12 cellular contexts compared by ENCODE assay signal in genomic region chr7:29956477-29956836, GRCh38. TPM values are rescaled to one million over a fixed set of nuclear protein-coding genes. Genes with fewer than 3 reads are reported as not detected.
DNase-seq lines count a peak whose midpoint lies in the region; ATAC-seq and TF ChIP-seq lines count a peak whose summit lies in the region.
"Had no signal": no experiment of that assay in that cellular context is flagged by ENCODE, and none has a peak within 500 bp of the region (broad histone marks: within the 10 kb centered on the region; RNA-seq: fewer than 3 reads in every experiment).

No MANE protein-coding gene starts in this region.

- H3K4me2 ChIP-seq in DOHH2 (ENCODE audit: low read length), result peak overlapping the region; percentile 46
- H3K4me2 ChIP-seq: neural progenitor cell had no signal

- H3K4me3 ChIP-seq in DOHH2 (ENCODE audit: low read length) (no peak overlapping the region), adrenal gland (no peak overlapping the region)
- H3K4me3 ChIP-seq: lung, neural progenitor cell had no signal

- no peak overlapping the region for H3K27ac ChIP-seq in DOHH2 (ENCODE audit: low read depth, low read length)
- no peak overlapping the region for H3K27ac ChIP-seq in adrenal gland
- H3K27ac ChIP-seq: neural progenitor cell had no signal

- CTCF ChIA-PET in activated CD8-positive, alpha-beta T cell treated with anti-CD3 and anti-CD28 coated beads, Interleukin-2, amount 10 ng/mL, durations not matched to agents 7 days and 5 days (lab: Charles Lee), result interaction anchor here (0.8 to 4.2 kb wide), 11 partner anchors 9 to 118 kb away, joined by 3 to 30 read pairs (median 3); partner anchors contain the start of gene PLEKHA8

- H3K4me1 ChIP-seq in DOHH2 (ENCODE audit: control insufficient read depth, low read length) (peaks cover 36% of the 10 kb centered on the region), adrenal gland (replicated peaks in 1 of 2) (no peaks in the 10 kb centered on the region)

- peaks cover 16% of the 10 kb centered on the region for H3K36me3 Mint-ChIP-seq in activated CD8-positive, alpha-beta T cell treated with anti-CD3 and anti-CD28 coated beads, Interleukin-2, amount 10 ng/mL, durations not matched to agents 7 days and 5 days (ENCODE audit: low read depth)

- H3K9me2 ChIP-seq in DOHH2 (replicated peaks; ENCODE audit: control insufficient read depth, low read length), result no peaks in the 10 kb centered on the region

- no peak for TF ChIP-seq CTCF in DOHH2 (IDR thresholded peaks at IDR 0.05; ENCODE audit: low read depth, low read length, poor library complexity, severe bottlenecking)
- no peak for TF ChIP-seq CTCF in adrenal gland (IDR thresholded peaks at IDR 0.05)

- intact Hi-C loops in adrenal gland (cut with DNase I), result loop anchor here in 1 of 2 donors (10.0 kb wide), 1 partner anchor 108 kb away; no protein-coding TSS in a partner anchor

- H3K79me2 ChIP-seq in DOHH2 (ENCODE audit: control insufficient read depth, low read length), result peaks cover 3% of the 10 kb centered on the region; the same call in 1 of the 2 replicates

- peaks cover 3% of the 10 kb centered on the region; the same call in 1 of the 2 replicates for H3F3A ChIP-seq in DOHH2 (ENCODE audit: control insufficient read depth, insufficient read depth)

- no peaks in the 10 kb centered on the region for H4K20me1 ChIP-seq in DOHH2 (ENCODE audit: control insufficient read depth, insufficient read depth, low read depth, low read length)

- DNase-seq in activated CD8-positive, alpha-beta T cell treated with anti-CD3 and anti-CD28 coated beads, Interleukin-2, amount 10 ng/mL, durations not matched to agents 7 days and 5 days, result no peak
- DNase-seq in adrenal gland (no peak), NOMO-1 treated with DMSO at 0.1 percent for 48 hours (lab: John Stamatoyannopoulos, UW; ENCODE audit: unreplicated experiment) (no peak)
- DNase-seq: activated CD4-positive, alpha-beta T cell treated with anti-CD3 and anti-CD28 coated beads for 1 hour; NCI-H2171 had no signal

- H3K4me3 Mint-ChIP-seq in activated CD8-positive, alpha-beta T cell treated with anti-CD3 and anti-CD28 coated beads, Interleukin-2, amount 10 ng/mL, durations not matched to agents 7 days and 5 days, result peak overlapping the region; percentile 63
- H3K4me3 Mint-ChIP-seq: neural progenitor cell had no signal

- no peaks in the 10 kb centered on the region for H3K27me3 Mint-ChIP-seq in activated CD8-positive, alpha-beta T cell treated with anti-CD3 and anti-CD28 coated beads, Interleukin-2, amount 10 ng/mL, durations not matched to agents 7 days and 5 days (ENCODE audit: low read depth)

- POLR2A ChIA-PET in activated CD8-positive, alpha-beta T cell treated with anti-CD3 and anti-CD28 coated beads, Interleukin-2, amount 10 ng/mL, durations not matched to agents 7 days and 5 days (lab: Charles Lee), result interaction anchor here (1.5 kb wide), 1 partner anchor 9 kb away, joined by 4 read pairs; no protein-coding TSS in a partner anchor

- peaks cover 4% of the 10 kb centered on the region; the same call in 1 of the 2 replicates for H3K9me3 ChIP-seq in DOHH2 (ENCODE audit: control insufficient read depth, insufficient read depth, low read length)
- H3K9me3 ChIP-seq in adrenal gland (replicated peaks in 1 of 3), result no peaks in the 10 kb centered on the region

- H3K36me3 ChIP-seq in DOHH2 (ENCODE audit: control insufficient read depth, low read length), result peaks cover 44% of the 10 kb centered on the region
- H3K36me3 ChIP-seq in adrenal gland (replicated peaks in 1 of 2), result peaks cover 0 to 9% of the 10 kb centered on the region in 2 donors

- no peaks in the 10 kb centered on the region for H3K27me3 ChIP-seq in DOHH2 (ENCODE audit: control insufficient read depth, low read length)
- H3K27me3 ChIP-seq in adrenal gland, result no peaks in the 10 kb centered on the region
- H3K27me3 ChIP-seq: neural progenitor cell had no signal

- no peak for TF ChIP-seq POLR2A in adrenal gland (IDR thresholded peaks at IDR 0.05)

- peaks cover 51% of the 10 kb centered on the region for H3K4me1 Mint-ChIP-seq in activated CD8-positive, alpha-beta T cell treated with anti-CD3 and anti-CD28 coated beads, Interleukin-2, amount 10 ng/mL, durations not matched to agents 7 days and 5 days (ENCODE audit: low read depth)

- no peaks in the 10 kb centered on the region for H3K9me3 Mint-ChIP-seq in activated CD8-positive, alpha-beta T cell treated with anti-CD3 and anti-CD28 coated beads, Interleukin-2, amount 10 ng/mL, durations not matched to agents 7 days and 5 days (ENCODE audit: insufficient read depth)

- WGBS in adrenal gland, 4 donors, result 69 to 76% (median 73%) methylated on average over 4 of the region's 4 CpGs

- peak overlapping the region; percentile 78 for H3K27ac Mint-ChIP-seq in activated CD8-positive, alpha-beta T cell treated with anti-CD3 and anti-CD28 coated beads, Interleukin-2, amount 10 ng/mL, durations not matched to agents 7 days and 5 days

- peak; percentile 20 for ATAC-seq in GM19351 (IDR thresholded peaks at IDR 0.05; ENCODE audit: unreplicated experiment)
- ATAC-seq in HG02885 (IDR thresholded peaks at IDR 0.05; ENCODE audit: poor library complexity, unreplicated experiment), result peak; percentile 25
- peak; percentile 30 for ATAC-seq in activated CD8-positive, alpha-beta T cell treated with anti-CD3 and anti-CD28 coated beads, Interleukin-2, amount 10 ng/mL, durations not matched to agents 7 days and 5 days
- ATAC-seq in HG03159 (IDR thresholded peaks at IDR 0.05; ENCODE audit: unreplicated experiment), result no peak
- no peak for ATAC-seq in HG03521 (IDR thresholded peaks at IDR 0.05; ENCODE audit: unreplicated experiment)

RNA-seq across cellular contexts. Expression of gene SCRN1, which starts 33.1 kb away (rescaled TPM):
- total RNA-seq in activated CD8-positive, alpha-beta T cell treated with anti-CD3 and anti-CD28 coated beads, Interleukin-2, amount 10 ng/mL, durations not matched to agents 7 days and 5 days, result 10 to 100 TPM; 12.0 to 12.2 TPM
- total RNA-seq in adrenal gland, result 10 to 100 TPM; 37.4 to 65.2 (median 50.2) TPM
- polyA plus RNA-seq in adrenal gland, result 10 to 100 TPM in 2 of 3 donors, 1 to 10 TPM in 1; 8.2 to 56.1 (median 10.8) TPM

Comparison
In these comparisons a context has a peak if more than half of its experiments do, and no peak if none do; other contexts are left out.
1. ATAC-seq: peak in GM19351 (single experiment), HG02885 (single experiment) and activated CD8-positive, alpha-beta T cell treated with anti-CD3 and anti-CD28 coated beads, Interleukin-2, amount 10 ng/mL, durations not matched to agents 7 days and 5 days (single experiment); none in HG03159 (single experiment) and HG03521 (single experiment).